8 cellular contexts compared by ENCODE assay signal in genomic region chr10:62817120-62817762, GRCh38. TPM values are rescaled to one million over a fixed set of nuclear protein-coding genes. Genes with fewer than 3 reads are reported as not detected.
A peak's percentile ranks its signal among the peaks of the same experiment; 100 is the strongest.
DNase-seq lines count a peak whose midpoint lies in the region; ATAC-seq and TF ChIP-seq lines count a peak whose summit lies in the region.

No MANE protein-coding gene starts in this region.

- peak; percentile 32 for TF ChIP-seq POLR2A in GM19099 (IDR thresholded peaks at IDR 0.05; ENCODE audit: extremely low read depth, insufficient read length, low read depth)

- H3K27ac ChIP-seq in mesodermal cell (ENCODE audit: low read depth, low read length, severe bottlenecking): no peak overlapping the region

- WGBS in mesodermal cell (ENCODE audit: insufficient coverage in 2 of 2), 2 experiments: 0 to 1% methylated on average over 16 to 47 of the region's 49 CpGs

- in situ Hi-C loops in ACHN (cut with HindIII; ENCODE audit: low pct_ligation_motif_present, low pct_unique_long_range_greater_than_20kb, low sequenced_read_pairs): loop anchor here (25.0 kb wide), 1 partner anchor 205 kb away; no protein-coding TSS in a partner anchor

- DNase-seq in ACHN: peak; percentile 20
- DNase-seq in activated CD4-positive, alpha-beta T cell treated with anti-CD3 and anti-CD28 coated beads for 4 hours: peak; percentile 68 to 82
- peak; percentile 44 for DNase-seq in effector CD4-positive, alpha-beta T cell
- peak; percentile 44 to 47 for DNase-seq in stimulated activated CD8-positive, alpha-beta memory T cell treated with anti-CD3 and anti-CD28 coated beads, Interleukin-7, amount 100 ng/mL, for 48 hours (ENCODE audit: extremely low read depth in 1 of 2, low read depth in 1 of 2)
- DNase-seq in NCI-H510A treated with DMSO at 0.1 percent for 48 hours (lab: John Stamatoyannopoulos, UW): no peak

- H3K36me3 ChIP-seq in mesodermal cell (ENCODE audit: control insufficient read depth, insufficient read depth, low read length): peaks cover 4% of the 10 kb centered on the region

- H3K9me3 ChIP-seq in mesodermal cell (ENCODE audit: control insufficient read depth, low read length): no peaks in the 10 kb centered on the region

- peak; percentile 14 for ATAC-seq in HG03521 (IDR thresholded peaks at IDR 0.05; ENCODE audit: unreplicated experiment)

- peaks cover 14% of the 10 kb centered on the region for H3K4me1 ChIP-seq in mesodermal cell (ENCODE audit: control insufficient read depth, insufficient read depth, low read length, poor library complexity, severe bottlenecking)

- peak overlapping the region; percentile 66 for H3K4me3 ChIP-seq in mesodermal cell (ENCODE audit: extremely low read depth, insufficient read depth, low read length, poor library complexity, severe bottlenecking)

RNA-seq across cellular contexts. Expression of gene EGR2, which starts 1.1 kb away (rescaled TPM):
- 0.66 TPM for polyA plus RNA-seq in mesodermal cell (2013, experiment 1 of 2)
- 1.8 TPM for polyA plus RNA-seq in mesodermal cell (2013, experiment 2 of 2)

RNA-seq across cellular contexts. Expression of gene ADO, which starts 12.7 kb away (rescaled TPM):
- polyA plus RNA-seq in mesodermal cell (2013, experiment 1 of 2): 18.8 TPM
- polyA plus RNA-seq in mesodermal cell (2013, experiment 2 of 2): 20.3 TPM
